7 cellular contexts compared by ENCODE assay signal in the genomic region with DNA sequence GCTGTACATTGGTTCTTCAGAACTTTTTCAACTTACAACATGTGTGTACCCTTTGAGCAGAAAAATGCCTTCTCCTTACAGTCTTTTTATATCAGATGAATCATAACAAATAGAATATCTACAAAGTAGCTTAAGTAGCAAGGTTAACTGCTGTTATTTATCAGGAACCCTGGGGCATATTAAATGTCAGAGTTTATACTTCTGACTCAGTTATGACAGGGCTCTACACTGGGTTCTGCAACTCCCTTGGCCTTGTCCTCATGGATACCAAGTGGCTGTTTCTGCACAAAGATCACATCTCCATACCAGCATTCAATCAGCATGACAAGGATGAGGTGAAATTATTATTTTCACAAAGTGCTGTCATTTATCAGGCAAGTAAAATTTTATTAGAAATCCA. TPM values are rescaled to one million over a fixed set of nuclear protein-coding genes. Genes with fewer than 3 reads are reported as not detected.
"Had no signal": no experiment of that assay in that cellular context is flagged by ENCODE, and none has a peak within 500 bp of the region (broad histone marks: within the 10 kb centered on the region; RNA-seq: fewer than 3 reads in every experiment).

No MANE protein-coding gene starts in this region.

RNA-seq across cellular contexts. Expression of a gene that starts 49.4 kb away (rescaled TPM):
- total RNA-seq: MCF 10A, NCI-H460, OCI-LY7, Peyer's patch, Right ventricle myocardium superior, SJSA1 had no signal
- polyA plus RNA-seq: SK-N-SH had no signal
